In genomic region chrX:147832707-147833348, GRCh38 we compare ENCODE assay signal across 19 cellular contexts.
A peak's percentile ranks its signal among the peaks of the same experiment; 100 is the strongest.
DNase-seq lines count a peak whose midpoint lies in the region; ATAC-seq and TF ChIP-seq lines count a peak whose summit lies in the region.
"Had no signal": no experiment of that assay in that cellular context is flagged by ENCODE, and none has a peak within 500 bp of the region (broad histone marks: within the 10 kb centered on the region; RNA-seq: fewer than 3 reads in every experiment).

No MANE protein-coding gene starts in this region.

- no peaks in the 10 kb centered on the region for H4K20me1 ChIP-seq in GM23338 (replicated peaks; ENCODE audit: insufficient read depth)

- no peak overlapping the region for H3K27ac Mint-ChIP-seq in GM23338
- H3K27ac Mint-ChIP-seq: stimulated activated memory B cell treated with anti-CD40 and anti-IgM and Interleukin-4, amounts not matched to agents 10 μg/mL and 1 μg/mL and 100 μg/mL, for 72 hours had no signal

- peaks cover 4% of the 10 kb centered on the region for H3K27me3 Mint-ChIP-seq in GM23338 (ENCODE audit: insufficient read depth, low read depth, poor library complexity)
- H3K27me3 Mint-ChIP-seq: stimulated activated memory B cell treated with anti-CD40 and anti-IgM and Interleukin-4, amounts not matched to agents 10 μg/mL and 1 μg/mL and 100 μg/mL, for 72 hours had no signal

- H3K27me3 ChIP-seq in GM23338 (ENCODE audit: insufficient read depth), result no peaks in the 10 kb centered on the region
- H3K27me3 ChIP-seq: ascending aorta had no signal

- in situ Hi-C loops in GM13976 (cut with MboI; ENCODE audit: low sequenced_read_pairs, unreplicated experiment), result no loop called here

- no peaks in the 10 kb centered on the region for H3K9me2 ChIP-seq in GM23338 (ENCODE audit: insufficient read depth)

- H3K36me3 Mint-ChIP-seq in GM23338 (ENCODE audit: low read depth), result no peaks in the 10 kb centered on the region
- H3K36me3 Mint-ChIP-seq: stimulated activated memory B cell treated with anti-CD40 and anti-IgM and Interleukin-4, amounts not matched to agents 10 μg/mL and 1 μg/mL and 100 μg/mL, for 72 hours had no signal

- no peaks in the 10 kb centered on the region for H3K4me1 ChIP-seq in GM23338 (ENCODE audit: insufficient read depth)
- H3K4me1 ChIP-seq: ascending aorta, Caco-2 had no signal

- H2AFZ ChIP-seq in GM23338, result no peak overlapping the region
- H2AFZ ChIP-seq: GM23248 had no signal

- no peaks in the 10 kb centered on the region for H3K4me1 Mint-ChIP-seq in GM23338

- H3F3A ChIP-seq in GM23338 (replicated peaks; ENCODE audit: low read depth), result no peaks in the 10 kb centered on the region

- H3K4me3 ChIP-seq in GM23338, result no peak overlapping the region
- H3K4me3 ChIP-seq: ascending aorta, GM23248 had no signal

- no peak overlapping the region for H3K27ac ChIP-seq in GM23338 (ENCODE audit: low read depth)
- H3K27ac ChIP-seq: ascending aorta, epithelial cell of prostate, GM23248, WERI-Rb-1 had no signal

- no peak for TF ChIP-seq CTCF in GM13976 (IDR thresholded peaks at IDR 0.05; ENCODE audit: borderline replicate concordance, control extremely low read depth, extremely low read depth, insufficient read depth, missing control alignments)
- no peak for TF ChIP-seq CTCF in GM23338 (conservative IDR thresholded peaks at IDR 0.05; ENCODE audit: low read depth in 2 of 2)

- no peaks in the 10 kb centered on the region for H3K36me3 ChIP-seq in GM23338 (ENCODE audit: insufficient read depth)
- H3K36me3 ChIP-seq: ascending aorta, WERI-Rb-1 had no signal

- peak; percentile 8 for DNase-seq in GM13976 (ENCODE audit: low spot score)
- DNase-seq in GM23338 (ENCODE audit: low spot score), result no peak
- DNase-seq in NCI-H2107 treated with DMSO at 0.1 percent for 48 hours (lab: John Stamatoyannopoulos, UW; ENCODE audit: unreplicated experiment), result no peak
- no peak for DNase-seq in inferior parietal cortex (ENCODE audit: extremely low spot score)
- DNase-seq: activated gamma-delta T cell, Caco-2, GM23248, NCI-H1930, NCI-H524 treated with DMSO at 0.1 percent for 48 hours, occipital lobe, trophoblast cell, WERI-Rb-1 had no signal

- H3K4me2 ChIP-seq in GM23338, result no peak overlapping the region

- peaks cover 19% of the 10 kb centered on the region for H3K9me3 Mint-ChIP-seq in GM23338

- H3K4me3 Mint-ChIP-seq in GM23338, result no peak overlapping the region
- H3K4me3 Mint-ChIP-seq: stimulated activated memory B cell treated with anti-CD40 and anti-IgM and Interleukin-4, amounts not matched to agents 10 μg/mL and 1 μg/mL and 100 μg/mL, for 72 hours had no signal

- H3K79me2 ChIP-seq in GM23338 (replicated peaks; ENCODE audit: insufficient read depth), result no peaks in the 10 kb centered on the region

- ATAC-seq in GM19035 (IDR thresholded peaks at IDR 0.05; ENCODE audit: unreplicated experiment) (peak; percentile 69), HG02623 (IDR thresholded peaks at IDR 0.05; ENCODE audit: unreplicated experiment) (peak; percentile 58), HG03378 (IDR thresholded peaks at IDR 0.05; ENCODE audit: unreplicated experiment) (peak; percentile 87), GM23338 (no peak), GM18907 (IDR thresholded peaks at IDR 0.05; ENCODE audit: unreplicated experiment) (no peak)
- ATAC-seq: stimulated activated memory B cell treated with anti-CD40 and anti-IgM and Interleukin-4, amounts not matched to agents 10 μg/mL and 1 μg/mL and 100 μg/mL, for 72 hours had no signal

TF ChIP-seq in GM23338, 12 proteins besides CTCF, POLR2A, EP300 and RAD21 (continues in another document):
- TF ChIP-seq EZH2 (IDR thresholded peaks at IDR 0.05; ENCODE audit: low read depth, unreplicated experiment) (no peak), ZNF462 (CRISPR knock-in tag; IDR thresholded peaks at IDR 0.05) (no peak), REST (IDR thresholded peaks at IDR 0.05; ENCODE audit: unreplicated experiment) (no peak), STAT1 (IDR thresholded peaks at IDR 0.05; ENCODE audit: unreplicated experiment) (no peak), ZNF114 (CRISPR knock-in tag; IDR thresholded peaks at IDR 0.05) (no peak), EZH2phosphoT487 (IDR thresholded peaks at IDR 0.05; ENCODE audit: unreplicated experiment) (no peak), POLR2AphosphoS5 (IDR thresholded peaks at IDR 0.05; ENCODE audit: low read depth) (no peak), CREB1 (CRISPR knock-in tag; IDR thresholded peaks at IDR 0.05; ENCODE audit: low read depth) (no peak), NANOG (IDR thresholded peaks at IDR 0.05; ENCODE audit: borderline replicate concordance) (no peak)

Comparison
In these comparisons a context has a peak if more than half of its experiments do, and no peak if none do; other contexts are left out.
1. ATAC-seq: peak in GM19035 (single experiment), HG02623 (single experiment) and HG03378 (single experiment); none in GM23338 (single experiment) and GM18907 (single experiment).